25 cellular contexts compared by ENCODE assay signal in the genomic region with DNA sequence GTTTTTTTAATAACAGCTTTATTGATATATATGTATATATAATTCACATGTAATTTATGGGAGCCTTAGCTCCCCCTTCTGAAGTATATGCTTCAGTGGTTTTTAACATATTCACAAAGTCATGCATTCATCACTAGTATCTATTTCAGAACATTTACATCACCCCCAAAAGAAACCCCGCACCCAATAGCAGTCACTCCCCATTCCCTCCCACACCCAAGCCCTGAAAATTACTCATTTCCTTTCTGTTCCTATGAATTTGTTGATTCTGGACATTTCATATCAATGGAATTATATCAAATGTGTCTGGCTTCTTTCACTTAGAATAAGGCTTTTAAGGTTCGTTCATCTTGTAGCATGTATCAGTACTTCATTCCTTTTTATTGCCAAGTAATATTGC. TPM values are rescaled to one million over a fixed set of nuclear protein-coding genes. Genes with fewer than 3 reads are reported as not detected.
DNase-seq lines count a peak whose midpoint lies in the region; TF ChIP-seq lines count a peak whose summit lies in the region.
"Had no signal": no experiment of that assay in that cellular context is flagged by ENCODE, and none has a peak within 500 bp of the region (broad histone marks: within the 10 kb centered on the region; RNA-seq: fewer than 3 reads in every experiment).

No MANE protein-coding gene starts in this region.

- in situ Hi-C loops in mammary epithelial cell (cut with MboI; ENCODE audit: low sequenced_read_pairs in 2 of 2): loop anchor here in 1 of 2 donors (5.0 kb wide), 1 partner anchor 34 kb away; the partner anchor contains the start of gene SYT7

- H3K9me3 ChIP-seq in mammary epithelial cell (replicated peaks; ENCODE audit: insufficient read depth, low read length): no peaks in the 10 kb centered on the region
- no peaks in the 10 kb centered on the region for H3K9me3 ChIP-seq in neural progenitor cell (ENCODE audit: low read depth)
- H3K9me3 ChIP-seq: ascending aorta, mucosa of descending colon had no signal

- H3K27ac ChIP-seq in mammary epithelial cell (ENCODE audit: insufficient read depth, low read depth, low read length) (peak overlapping the region; percentile 56), neural progenitor cell (no peak overlapping the region)
- H3K27ac ChIP-seq: ascending aorta; BLaER1 treated with 17β-estradiol and CSF1 and Interleukin-3, amounts not matched to agents 10 nM and 100 nM; coronary artery; KMS-11; left ventricle myocardium inferior had no signal

- dilution Hi-C loops in mammary epithelial cell (cut with HindIII; ENCODE audit: low sequenced_read_pairs): no loop called here

- no peak overlapping the region for H3K4me3 Mint-ChIP-seq in neural progenitor cell
- H3K4me3 Mint-ChIP-seq: activated CD4-positive, alpha-beta memory T cell treated with anti-CD3 and anti-CD28 coated beads for 36 hours had no signal

- peaks cover 18% of the 10 kb centered on the region for H3K4me1 Mint-ChIP-seq in neural progenitor cell

- H3K9ac ChIP-seq in mammary epithelial cell (ENCODE audit: insufficient read depth, low read length): no peak overlapping the region
- H3K9ac ChIP-seq in neural progenitor cell: no peak overlapping the region
- H3K9ac ChIP-seq: BLaER1 treated with 17β-estradiol and CSF1 and Interleukin-3, amounts not matched to agents 10 nM and 100 nM; KMS-11 had no signal

- H3K27me3 ChIP-seq in mammary epithelial cell (ENCODE audit: insufficient read depth, low read length): no peaks in the 10 kb centered on the region
- H3K27me3 ChIP-seq in neural progenitor cell: no peaks in the 10 kb centered on the region
- H3K27me3 ChIP-seq: ascending aorta; BLaER1 treated with 17β-estradiol and CSF1 and Interleukin-3, amounts not matched to agents 10 nM and 100 nM had no signal

- no peaks in the 10 kb centered on the region for H3K9me3 Mint-ChIP-seq in neural progenitor cell
- H3K9me3 Mint-ChIP-seq: activated CD4-positive, alpha-beta memory T cell treated with anti-CD3 and anti-CD28 coated beads for 36 hours had no signal

- H3K4me1 ChIP-seq in mammary epithelial cell (ENCODE audit: insufficient read depth, low read length): peaks cover 22% of the 10 kb centered on the region
- H3K4me1 ChIP-seq in neural progenitor cell: peaks cover 5% of the 10 kb centered on the region
- H3K4me1 ChIP-seq: ascending aorta, left ventricle myocardium inferior had no signal

- intact Hi-C loops in mammary epithelial cell (cut with micrococcal nuclease): loop anchor here (1.0 kb wide), 2 partner anchors 13 to 35 kb away; partner anchors contain the start of gene SYT7

- no peak for TF ChIP-seq CTCF in mammary epithelial cell (conservative IDR thresholded peaks at IDR 0.05 in 1 of 2, IDR thresholded peaks at IDR 0.05 in 1 of 2; ENCODE audit: extremely low read depth in 1 of 2, insufficient read depth in 1 of 2, low read depth in 1 of 2, low read length in 2 of 2)
- no peak for TF ChIP-seq CTCF in neural progenitor cell (IDR thresholded peaks at IDR 0.05)

- H4K20me1 ChIP-seq in mammary epithelial cell (ENCODE audit: insufficient read depth, low read length): no peaks in the 10 kb centered on the region
- no peaks in the 10 kb centered on the region for H4K20me1 ChIP-seq in neural progenitor cell (ENCODE audit: low read depth)
- H4K20me1 ChIP-seq: BLaER1 treated with 17β-estradiol and CSF1 and Interleukin-3, amounts not matched to agents 10 nM and 100 nM had no signal

- CTCF ChIA-PET in mammary epithelial cell (lab: Charles Lee; ENCODE audit: low non-redundant PET): no interaction called here

- H3K4me3 ChIP-seq in mammary epithelial cell (replicated peaks in 1 of 3; ENCODE audit: insufficient read depth in 1 of 3, low read depth in 2 of 3, low read length in 3 of 3) (no peak overlapping the region), neural progenitor cell (no peak overlapping the region)
- H3K4me3 ChIP-seq: ascending aorta; BLaER1 treated with 17β-estradiol and CSF1 and Interleukin-3, amounts not matched to agents 10 nM and 100 nM; coronary artery; GM12878; left ventricle myocardium inferior; mucosa of descending colon had no signal

- H3K4me2 ChIP-seq in mammary epithelial cell (ENCODE audit: insufficient read depth, low read depth, low read length) (peak overlapping the region; percentile 29), neural progenitor cell (no peak overlapping the region)
- H3K4me2 ChIP-seq: KMS-11 had no signal

- H3K27ac Mint-ChIP-seq in neural progenitor cell: no peak overlapping the region
- H3K27ac Mint-ChIP-seq: activated CD4-positive, alpha-beta memory T cell treated with anti-CD3 and anti-CD28 coated beads for 36 hours had no signal

- no peaks in the 10 kb centered on the region for H3F3A ChIP-seq in neural progenitor cell (ENCODE audit: low read depth)

- H3K36me3 ChIP-seq in mammary epithelial cell (ENCODE audit: insufficient read depth, low read length) (no peaks in the 10 kb centered on the region), neural progenitor cell (no peaks in the 10 kb centered on the region)
- H3K36me3 ChIP-seq: ascending aorta; BLaER1 treated with 17β-estradiol and CSF1 and Interleukin-3, amounts not matched to agents 10 nM and 100 nM; left ventricle myocardium inferior had no signal

- DNase-seq in A172 (ENCODE audit: low spot score) (peak; percentile 45), LHCN-M2 (ENCODE audit: low read depth) (peak; percentile 58), mammary epithelial cell (peak; percentile 68), fibroblast of the conjunctiva (ENCODE audit: low read depth) (peak; percentile 49), UCSD-AML1 (lab: John Stamatoyannopoulos, UW; ENCODE audit: unreplicated experiment) (no peak), NCI-H1930 (lab: John Stamatoyannopoulos, UW) (no peak), neural progenitor cell (ENCODE audit: low spot score) (no peak), NCI-H2227 treated with DMSO at 0.1 percent for 48 hours (lab: John Stamatoyannopoulos, UW) (no peak)
- DNase-seq: activated CD4-positive, alpha-beta memory T cell treated with anti-CD3 and anti-CD28 coated beads for 36 hours; activated naive CD4-positive, alpha-beta T cell treated with Interleukin-2 at 50 U/mL for 16 hours; GDM1; glutamatergic neuron; left ventricle myocardium inferior; mucosa of descending colon; NCI-H1105; NCI-H2107; NCI-H526; SIG-M5; stimulated activated CD4-positive, alpha-beta T cell treated with anti-CD3 and anti-CD28 coated beads, Interleukin-4, amount 100 ng/mL, for 24 hours had no signal

- peak overlapping the region; percentile 29 for H2AFZ ChIP-seq in mammary epithelial cell (ENCODE audit: low read depth, low read length)
- no peak overlapping the region for H2AFZ ChIP-seq in neural progenitor cell (replicated peaks)

- peaks cover 6% of the 10 kb centered on the region for H3K27me3 Mint-ChIP-seq in neural progenitor cell (ENCODE audit: insufficient read depth, low read depth)

- BruUV-seq in mammary epithelial cell (replicated peaks; lab: Mats Ljungman, UMichigan): no TSS peak

- 38% methylated on average over 2 of the region's 2 CpGs for WGBS in mammary epithelial cell (ENCODE audit: low coverage, missing lambda C conversion rate)

- H3K79me2 ChIP-seq in mammary epithelial cell (ENCODE audit: insufficient read depth, low read length): no peaks in the 10 kb centered on the region
- H3K79me2 ChIP-seq in neural progenitor cell (ENCODE audit: low read depth): no peaks in the 10 kb centered on the region

- no peaks in the 10 kb centered on the region for H3K36me3 Mint-ChIP-seq in neural progenitor cell
- H3K36me3 Mint-ChIP-seq: activated CD4-positive, alpha-beta memory T cell treated with anti-CD3 and anti-CD28 coated beads for 36 hours had no signal

RNA-seq across cellular contexts. Expression of gene SYT7, which starts 35.6 kb away (rescaled TPM):
- total RNA-seq in A172 (2014; rRNA removed; shearing (Covaris generic)): 0.12 and 0.26 TPM in 2 replicates
- 1.6 and 2.0 TPM in 2 replicates for total RNA-seq in LHCN-M2 (2014; rRNA removed)
- 0.09 TPM for polyA plus RNA-seq in LHCN-M2 (2012)
- total RNA-seq in mammary epithelial cell: 10 to 100 TPM in 1 of 2 donors, 1 to 10 TPM in 1; 4.7 to 17.7 TPM
- polyA plus RNA-seq in mammary epithelial cell: 6.9 TPM
- polyA minus RNA-seq in mammary epithelial cell: 21.2 TPM
- total RNA-seq in neural progenitor cell (ENCODE audit: low replicate concordance): 0.73 and 4.4 TPM in 2 replicates
- total RNA-seq: activated CD4-positive, alpha-beta memory T cell treated with anti-CD3 and anti-CD28 coated beads for 36 hours; GM12878; T-helper 1 cell treated with Interleukin-12 subunit alpha and Interleukin-12 subunit beta and Interleukin-4 antibody, amounts not matched to agents 30 ng/mL and 1 ng/mL, for 36 hours had no signal
- polyA plus RNA-seq: GM12878 had no signal

Comparison
In these comparisons a context has a peak if more than half of its experiments do, and no peak if none do; other contexts are left out.
1. DNase-seq: peak in A172 (single experiment), LHCN-M2 (single experiment), mammary epithelial cell (single experiment) and fibroblast of the conjunctiva (single experiment); none in UCSD-AML1 (single experiment), NCI-H1930 (0 of 2), neural progenitor cell (single experiment) and NCI-H2227 treated with DMSO at 0.1 percent for 48 hours (single experiment).